8 cellular contexts compared by ENCODE assay signal in the genomic region with DNA sequence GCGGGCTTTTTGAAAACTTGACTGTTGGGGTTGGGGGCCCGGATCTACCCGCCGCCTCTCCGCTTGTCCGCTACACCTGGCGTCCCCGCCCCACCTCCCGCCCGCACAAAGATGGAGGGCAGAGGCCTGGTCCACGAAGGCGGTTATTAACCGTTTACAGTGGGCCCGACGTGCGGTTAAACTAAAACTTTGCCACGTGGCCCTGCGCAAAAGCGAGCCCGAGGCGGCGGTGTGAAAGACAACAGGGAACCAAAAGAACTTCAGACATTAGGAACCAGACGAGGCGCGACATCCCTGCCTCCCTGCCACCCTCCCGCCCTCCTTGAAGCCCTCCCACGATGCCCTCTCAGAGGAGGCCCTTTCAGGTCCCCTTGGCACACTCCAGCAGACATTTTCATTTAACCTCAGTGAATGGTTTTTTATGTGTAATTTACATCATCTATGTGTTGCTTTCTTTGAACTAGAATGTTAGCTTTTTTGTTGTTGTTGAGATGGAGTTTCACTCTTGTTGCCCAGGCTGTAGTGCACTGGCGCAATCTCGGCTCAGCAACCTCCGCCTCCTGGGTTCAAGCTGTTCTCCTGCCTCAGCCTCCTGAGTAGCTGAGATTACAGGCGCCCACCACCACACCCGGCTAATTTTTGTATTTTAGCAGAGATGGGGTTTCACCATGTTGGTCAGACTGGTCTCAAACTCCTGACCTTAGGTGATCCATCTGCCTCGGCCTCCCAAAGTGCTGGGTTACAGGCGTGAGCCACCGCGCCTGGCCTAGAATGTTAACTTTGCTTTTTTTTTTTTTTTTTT. TPM values are rescaled to one million over a fixed set of nuclear protein-coding genes. Genes with fewer than 3 reads are reported as not detected.
A peak's percentile ranks its signal among the peaks of the same experiment; 100 is the strongest.
DNase-seq lines count a peak whose midpoint lies in the region; ATAC-seq and TF ChIP-seq lines count a peak whose summit lies in the region.

No MANE protein-coding gene starts in this region.

- H3K4me1 ChIP-seq in H9 (ENCODE audit: insufficient read depth, low read length) (no peaks in the 10 kb centered on the region), prostate gland (replicated peaks) (no peaks in the 10 kb centered on the region)

- H3K9me3 ChIP-seq in H9 (ENCODE audit: control insufficient read depth, low read depth, low read length), result no peaks in the 10 kb centered on the region
- H3K9me3 ChIP-seq in prostate gland, result no peaks in the 10 kb centered on the region

- peak overlapping the region; percentile 59 for H3K4me2 ChIP-seq in H9 (ENCODE audit: insufficient read depth, insufficient read length, low read length)

- H3K9me3 Mint-ChIP-seq in Calu3 (ENCODE audit: low read depth, unreplicated experiment), result no peaks in the 10 kb centered on the region
- H3K9me3 Mint-ChIP-seq in H9, result peaks cover 5% of the 10 kb centered on the region in 2 experiments; a peak in 3 of 5 replicates

- no peak overlapping the region for H2AFZ ChIP-seq in H9 (ENCODE audit: low read length)

- intact Hi-C loops in Calu3 (cut with micrococcal nuclease; ENCODE audit: unreplicated experiment) (no loop called here), prostate gland (cut with DNase I) (loop anchor here (5.0 kb wide), 1 partner anchor 47 kb away; no protein-coding TSS in a partner anchor)

- no peaks in the 10 kb centered on the region for H3K36me3 ChIP-seq in prostate gland

- H3K27me3 Mint-ChIP-seq in Calu3 (ENCODE audit: unreplicated experiment), result no peaks in the 10 kb centered on the region
- peaks cover 17% of the 10 kb centered on the region for H3K27me3 Mint-ChIP-seq in H9 (ENCODE audit: low read depth)

- H3K23me2 ChIP-seq in H9 (ENCODE audit: insufficient read length, low read depth, low read length, poor library complexity, severe bottlenecking), result peaks cover 3% of the 10 kb centered on the region

- H2BK20ac ChIP-seq in H9 (ENCODE audit: low read depth, low read length, poor library complexity, severe bottlenecking), result no peak overlapping the region

- CTCF ChIA-PET in Calu3 (lab: Charles Lee), result interaction anchor here (0.7 to 1.2 kb wide), 3 partner anchors 23 to 89 kb away, joined by 3 to 6 read pairs (median 4); no protein-coding TSS in a partner anchor

- BruUV-seq in Calu3 (replicated peaks; lab: Mats Ljungman, UMichigan), result TSS peak; percentile 87

- peak overlapping the region; percentile 85 for H3K27ac ChIP-seq in H9 (ENCODE audit: insufficient read length, low read depth, low read length)
- peak overlapping the region; percentile 99 for H3K27ac ChIP-seq in prostate gland

- H3K23ac ChIP-seq in H9 (ENCODE audit: insufficient read length, low read depth, low read length), result no peak overlapping the region

- no peak overlapping the region for H3T11ph ChIP-seq in H9 (ENCODE audit: low read length)

- WGBS in H9 (ENCODE audit: extremely low coverage, insufficient read length, low lambda C conversion rate), result no CpG with 5 or more reads among the region's 36 CpGs
- 27% methylated on average over 36 of the region's 36 CpGs for WGBS in prostate gland

- peak overlapping the region; percentile 94 for H3K18ac ChIP-seq in H9 (ENCODE audit: insufficient read length, low read depth, low read length)

- H2BK12ac ChIP-seq in H9 (ENCODE audit: insufficient read length, low read depth, low read length), result peak overlapping the region; percentile 15

- peaks cover 24% of the 10 kb centered on the region; the same call in 1 of the 2 replicates for H3K79me2 ChIP-seq in H9 (ENCODE audit: insufficient read depth, low read length)

- TF ChIP-seq CTCF in Calu3 (IDR thresholded peaks at IDR 0.05; ENCODE audit: unreplicated experiment) (no peak), H9 (conservative IDR thresholded peaks at IDR 0.05) (no peak), foreskin fibroblast (IDR thresholded peaks at IDR 0.05; ENCODE audit: low read depth, low read length) (no peak), prostate gland (IDR thresholded peaks at IDR 0.05) (no peak)

- no peak overlapping the region; the same call in 1 of the 2 replicates for H3K4ac ChIP-seq in H9 (ENCODE audit: low read depth, low read length)

- H2BK120ac ChIP-seq in H9 (ENCODE audit: low read depth, low read length, poor library complexity, severe bottlenecking), result peak overlapping the region; percentile 52

- H2AK5ac ChIP-seq in H9 (ENCODE audit: insufficient read length, low read length), result no peak overlapping the region

- H3K27me3 ChIP-seq in H9 (ENCODE audit: insufficient read depth, low read length) (no peaks in the 10 kb centered on the region), prostate gland (replicated peaks; ENCODE audit: insufficient read depth) (no peaks in the 10 kb centered on the region)

- H3K79me1 ChIP-seq in H9 (ENCODE audit: insufficient read depth, low read depth, low read length, poor library complexity, severe bottlenecking), result no peaks in the 10 kb centered on the region

- H3K4me3 ChIP-seq in foreskin fibroblast (ENCODE audit: low read depth in 1 of 2, low read length in 2 of 2), result peak overlapping the region; percentile 90 to 97
- peak overlapping the region; percentile 71 to 92 for H3K4me3 ChIP-seq in prostate gland

- ATAC-seq in SK-N-SH treated with all-trans-retinoic acid at 6 μM for 48 hours, result peak; percentile 31; the same call in 2 of the 3 replicates

- H2BK15ac ChIP-seq in H9 (ENCODE audit: low read depth, low read length), result no peak overlapping the region

- no peak overlapping the region for H4K8ac ChIP-seq in H9 (replicated peaks; ENCODE audit: insufficient read length, low read depth, low read length)

- peaks cover 64% of the 10 kb centered on the region for H3K36me3 Mint-ChIP-seq in Calu3 (ENCODE audit: insufficient read depth, unreplicated experiment)
- H3K36me3 Mint-ChIP-seq in H9 (ENCODE audit: insufficient read depth in 1 of 3, low read depth in 3 of 3), result peaks cover 14 to 33% (median 31%) of the 10 kb centered on the region in 3 experiments; a peak in 6 of 7 replicates

- peak overlapping the region; percentile 92 for H4K5ac ChIP-seq in H9 (ENCODE audit: insufficient read length, low read depth, low read length)

- H4K91ac ChIP-seq in H9 (ENCODE audit: insufficient read length, low read depth, low read length), result no peak overlapping the region

- H3K27ac Mint-ChIP-seq in Calu3 (ENCODE audit: unreplicated experiment), result peak overlapping the region; percentile 100
- peak overlapping the region; percentile 96 to 100 (median 100) for H3K27ac Mint-ChIP-seq in H9

- peak overlapping the region; percentile 97 for H3K4me3 Mint-ChIP-seq in Calu3 (ENCODE audit: low read depth, unreplicated experiment)
- peak overlapping the region; percentile 97 for H3K4me3 Mint-ChIP-seq in H9

- peaks cover 36% of the 10 kb centered on the region for H3K4me1 Mint-ChIP-seq in Calu3 (ENCODE audit: low read depth, unreplicated experiment)
- H3K4me1 Mint-ChIP-seq in H9, result peaks cover 16 to 17% of the 10 kb centered on the region in 2 experiments

- H2BK5ac ChIP-seq in H9 (ENCODE audit: insufficient read length, low read length), result no peak overlapping the region

- no peaks in the 10 kb centered on the region for H4K20me1 ChIP-seq in H9 (ENCODE audit: control insufficient read depth, insufficient read depth, insufficient read length)

- H3K14ac ChIP-seq in H9 (ENCODE audit: insufficient read depth, low read length), result peak overlapping the region; percentile 79

- peak overlapping the region; percentile 74 for H3K9ac ChIP-seq in H9 (ENCODE audit: extremely low read depth, insufficient read length, low read length)

- TF ChIP-seq POLR2A in prostate gland (IDR thresholded peaks at IDR 0.05), result no peak
- no peak for TF ChIP-seq POLR2A in erythroblast (IDR thresholded peaks at IDR 0.05; ENCODE audit: low read length)

- DNase-seq in Calu3, result no peak
- no peak for DNase-seq in H9
- no peak for DNase-seq in foreskin fibroblast
- no peak for DNase-seq in prostate gland (ENCODE audit: low spot score)
- DNase-seq in erythroblast (lab: John Stamatoyannopoulos, UW), result no peak
- DNase-seq in NCI-H1048 (lab: John Stamatoyannopoulos, UW), result no peak
- no peak for DNase-seq in kidney tubule cell (ENCODE audit: low spot score)

- no peak overlapping the region for H3K56ac ChIP-seq in H9 (ENCODE audit: insufficient read length, low read depth, low read length)

TF ChIP-seq in SK-N-SH treated with all-trans-retinoic acid at 6 μM for 48 hours, 23 proteins besides CTCF, POLR2A, EP300 and RAD21 (continues in another document):
- TF ChIP-seq ZNF70 (CRISPR knock-in tag; IDR thresholded peaks at IDR 0.05) (no peak), PPARA (CRISPR knock-in tag; IDR thresholded peaks at IDR 0.05; ENCODE audit: borderline replicate concordance) (no peak), GLIS3 (CRISPR knock-in tag; IDR thresholded peaks at IDR 0.05) (no peak), ARNTL (CRISPR knock-in tag; IDR thresholded peaks at IDR 0.05; ENCODE audit: borderline replicate concordance, low read depth) (no peak), ZFP30 (CRISPR knock-in tag; IDR thresholded peaks at IDR 0.05) (no peak), SNAI2 (CRISPR knock-in tag; IDR thresholded peaks at IDR 0.05) (no peak), BACH2 (CRISPR knock-in tag; IDR thresholded peaks at IDR 0.05; ENCODE audit: borderline replicate concordance) (no peak), ZNF8 (CRISPR knock-in tag; IDR thresholded peaks at IDR 0.05) (no peak)
- TF ChIP-seq, protein P1, sequence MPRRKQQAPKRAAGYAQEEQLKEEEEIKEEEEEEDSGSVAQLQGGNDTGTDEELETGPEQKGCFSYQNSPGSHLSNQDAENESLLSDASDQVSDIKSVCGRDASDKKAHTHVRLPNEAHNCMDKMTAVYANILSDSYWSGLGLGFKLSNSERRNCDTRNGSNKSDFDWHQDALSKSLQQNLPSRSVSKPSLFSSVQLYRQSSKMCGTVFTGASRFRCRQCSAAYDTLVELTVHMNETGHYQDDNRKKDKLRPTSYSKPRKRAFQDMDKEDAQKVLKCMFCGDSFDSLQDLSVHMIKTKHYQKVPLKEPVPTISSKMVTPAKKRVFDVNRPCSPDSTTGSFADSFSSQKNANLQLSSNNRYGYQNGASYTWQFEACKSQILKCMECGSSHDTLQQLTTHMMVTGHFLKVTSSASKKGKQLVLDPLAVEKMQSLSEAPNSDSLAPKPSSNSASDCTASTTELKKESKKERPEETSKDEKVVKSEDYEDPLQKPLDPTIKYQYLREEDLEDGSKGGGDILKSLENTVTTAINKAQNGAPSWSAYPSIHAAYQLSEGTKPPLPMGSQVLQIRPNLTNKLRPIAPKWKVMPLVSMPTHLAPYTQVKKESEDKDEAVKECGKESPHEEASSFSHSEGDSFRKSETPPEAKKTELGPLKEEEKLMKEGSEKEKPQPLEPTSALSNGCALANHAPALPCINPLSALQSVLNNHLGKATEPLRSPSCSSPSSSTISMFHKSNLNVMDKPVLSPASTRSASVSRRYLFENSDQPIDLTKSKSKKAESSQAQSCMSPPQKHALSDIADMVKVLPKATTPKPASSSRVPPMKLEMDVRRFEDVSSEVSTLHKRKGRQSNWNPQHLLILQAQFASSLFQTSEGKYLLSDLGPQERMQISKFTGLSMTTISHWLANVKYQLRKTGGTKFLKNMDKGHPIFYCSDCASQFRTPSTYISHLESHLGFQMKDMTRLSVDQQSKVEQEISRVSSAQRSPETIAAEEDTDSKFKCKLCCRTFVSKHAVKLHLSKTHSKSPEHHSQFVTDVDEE (CRISPR knock-in tag; IDR thresholded peaks at IDR 0.05), result no peak

RNA-seq across cellular contexts. Expression of a gene that starts 1.0 kb away (rescaled TPM):
- total RNA-seq in Calu3 (2022) (40.5 and 42.3 TPM in 2 replicates), H9 (2021) (68.5 and 70.1 TPM in 2 replicates), prostate gland (10 to 100 TPM; 11.0 to 17.4 TPM)

RNA-seq across cellular contexts. Expression of a gene that starts 19.3 kb away (rescaled TPM):
- total RNA-seq in Calu3 (2022), result 16.9 and 18.2 TPM in 2 replicates
- 11.8 and 12.8 TPM in 2 replicates for total RNA-seq in H9 (2021)
- total RNA-seq in prostate gland, result 10 to 100 TPM in 1 of 2 donors, 1 to 10 TPM in 1; 1.8 to 14.0 TPM
